ENCODE assay signal across 8 cellular contexts in genomic region chr19:14117668-14118164, GRCh38. TPM values are rescaled to one million over a fixed set of nuclear protein-coding genes. Genes with fewer than 3 reads are reported as not detected.
A peak's percentile ranks its signal among the peaks of the same experiment; 100 is the strongest.
DNase-seq lines count a peak whose midpoint lies in the region; ATAC-seq, FAIRE-seq and TF ChIP-seq lines count a peak whose summit lies in the region.

TSS of gene PRKACA (minus strand) at chr19:14117762. CDS start at chr19:14117547, 215 bp downstream.

- peak within 1 kb of the TSS; percentile 94 to 99 for H3K4me3 ChIP-seq in right atrium auricular region
- H3K4me3 ChIP-seq in prostate gland, result peak within 1 kb of the TSS; percentile 77 to 84

- peak; percentile 98 for FAIRE-seq in GM18507 (lab: Jason Lieb, UNC)

- peaks cover 19% of the 10 kb centered on the region for H3K36me3 Mint-ChIP-seq in T-helper 2 cell treated with Interferon-gamma antibody and Interleukin-4, amounts not matched to agents 5 μg/mL and 100 μg/mL, for 36 hours (ENCODE audit: low read depth)

- WGBS in prostate gland, result 0% methylated on average over 40 of the region's 67 CpGs

- TF ChIP-seq POLR2A in prostate gland (IDR thresholded peaks at IDR 0.05), result peak; percentile 59

- no peak for TF ChIP-seq CTCF in right atrium auricular region (IDR thresholded peaks at IDR 0.05)
- TF ChIP-seq CTCF in prostate gland (IDR thresholded peaks at IDR 0.05), result peak in 1 of 4 experiments; percentile 17

- H3K9me3 ChIP-seq in right atrium auricular region (no peaks in the 10 kb centered on the region), prostate gland (no peaks in the 10 kb centered on the region)

- H3K27me3 Mint-ChIP-seq in T-helper 2 cell treated with Interferon-gamma antibody and Interleukin-4, amounts not matched to agents 5 μg/mL and 100 μg/mL, for 36 hours (ENCODE audit: low read depth), result no peaks in the 10 kb centered on the region

- ATAC-seq in HG02981 (IDR thresholded peaks at IDR 0.05; ENCODE audit: unreplicated experiment), result peak; percentile 93

- H3K36me3 ChIP-seq in right atrium auricular region (no peaks in the 10 kb centered on the region), prostate gland (no peaks in the 10 kb centered on the region)

- H3K9me3 Mint-ChIP-seq in T-helper 2 cell treated with Interferon-gamma antibody and Interleukin-4, amounts not matched to agents 5 μg/mL and 100 μg/mL, for 36 hours, result no peaks in the 10 kb centered on the region

- DNase-seq in GM18507 (ENCODE audit: extremely low spot score, insufficient read length, low read depth) (peak; percentile 98), NCI-H2029 (lab: John Stamatoyannopoulos, UW) (peak; percentile 98), anterior cingulate cortex (lab: John Stamatoyannopoulos, UW) (peak; percentile 93 to 100 (median 99)), right atrium auricular region (ENCODE audit: low spot score) (peak; percentile 99), prostate gland (ENCODE audit: low spot score) (peak; percentile 99), ureter (ENCODE audit: low spot score) (peak; percentile 99)
- DNase-seq in T-helper 2 cell treated with Interferon-gamma antibody and Interleukin-4, amounts not matched to agents 5 μg/mL and 100 μg/mL, for 36 hours (ENCODE audit: low spot score), result peak; percentile 100

- H3K4me3 Mint-ChIP-seq in T-helper 2 cell treated with Interferon-gamma antibody and Interleukin-4, amounts not matched to agents 5 μg/mL and 100 μg/mL, for 36 hours, result peak within 1 kb of the TSS; percentile 94

- H3K4me1 ChIP-seq in right atrium auricular region (peaks cover 0 to 68% of the 10 kb centered on the region in 2 donors), prostate gland (replicated peaks) (peaks cover 5% of the 10 kb centered on the region)

- peaks cover 30% of the 10 kb centered on the region for H3K4me1 Mint-ChIP-seq in T-helper 2 cell treated with Interferon-gamma antibody and Interleukin-4, amounts not matched to agents 5 μg/mL and 100 μg/mL, for 36 hours (ENCODE audit: low read depth)

- intact Hi-C loops in prostate gland (cut with DNase I), result loop anchor here (2.0 to 5.0 kb wide), 3 partner anchors 19 to 45 kb away; partner anchors contain the start of genes ASF1B, MISP3 and SAMD1

- peak within 1 kb of the TSS; percentile 93 for H3K27ac Mint-ChIP-seq in T-helper 2 cell treated with Interferon-gamma antibody and Interleukin-4, amounts not matched to agents 5 μg/mL and 100 μg/mL, for 36 hours

- H3K27ac ChIP-seq in right atrium auricular region (peak within 1 kb of the TSS; percentile 96 to 99), prostate gland (peak within 1 kb of the TSS; percentile 94 to 95)

- H3K27me3 ChIP-seq in right atrium auricular region (no peaks in the 10 kb centered on the region), prostate gland (replicated peaks; ENCODE audit: insufficient read depth) (no peaks in the 10 kb centered on the region)

RNA-seq across cellular contexts. Expression of gene PRKACA, which starts in this region (rescaled TPM):
- total RNA-seq in right atrium auricular region (100 to 1,000 TPM; 144 to 185 TPM), prostate gland (100 to 1,000 TPM in 1 of 2 donors, 10 to 100 TPM in 1; 34.8 to 106 TPM), ureter (89.3 TPM)

Comparison
In these comparisons a context has a peak if more than half of its experiments do, and no peak if none do; other contexts are left out.
1. Peak in every context shown above with its lines: DNase-seq, ATAC-seq, H3K4me3 ChIP-seq and H3K27ac ChIP-seq.